ENCODE assay signal across 8 cellular contexts in the genomic region with DNA sequence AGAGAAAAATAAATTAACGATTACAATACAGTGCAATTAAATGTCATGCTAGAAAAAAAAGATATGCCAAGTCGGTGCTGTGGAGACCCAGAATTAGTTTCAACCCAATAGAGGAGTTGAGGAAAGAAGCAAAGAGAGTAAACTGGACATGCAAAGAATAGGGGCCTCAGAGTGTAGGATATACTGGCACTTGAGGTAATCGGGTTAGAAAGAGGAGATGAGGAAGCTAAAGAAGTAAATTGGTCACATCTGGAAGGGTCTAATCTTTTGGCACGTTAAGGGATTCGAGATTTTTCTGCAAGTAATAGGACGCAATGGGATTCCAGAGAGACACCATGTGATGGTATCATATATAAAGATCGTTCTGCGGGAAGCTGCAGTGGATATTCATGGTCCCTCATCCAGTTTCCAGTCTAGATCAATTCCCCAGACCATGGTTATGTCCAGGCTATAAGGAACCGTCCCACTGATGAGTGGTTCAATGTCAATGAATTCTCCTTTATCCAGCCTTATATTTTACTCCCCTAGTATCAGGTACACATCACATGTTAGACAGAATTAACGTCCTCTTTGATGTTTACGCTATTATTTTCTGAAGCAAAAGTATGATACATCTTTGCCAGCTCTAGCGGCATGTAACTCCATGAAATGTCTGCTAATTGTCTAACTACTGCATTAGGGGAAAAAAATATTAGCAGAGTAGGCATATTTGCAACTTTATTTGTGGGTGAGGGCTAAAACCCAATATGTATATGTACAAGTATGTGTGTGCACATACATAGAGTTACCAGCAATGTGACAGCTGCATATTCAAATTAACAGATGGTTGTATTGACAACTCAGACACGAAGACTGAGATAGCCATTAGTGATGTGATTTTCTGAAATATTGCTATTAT. TPM values are rescaled to one million over a fixed set of nuclear protein-coding genes. Genes with fewer than 3 reads are reported as not detected.
DNase-seq lines count a peak whose midpoint lies in the region; ATAC-seq lines count a peak whose summit lies in the region.

No MANE protein-coding gene starts in this region.

- peak overlapping the region; percentile 92 for H3K4me3 Mint-ChIP-seq in activated CD4-positive, alpha-beta memory T cell treated with anti-CD3 and anti-CD28 coated beads for 36 hours

- ATAC-seq in HG03064 (IDR thresholded peaks at IDR 0.05; ENCODE audit: low read depth, unreplicated experiment) (peak; percentile 0), left ventricle myocardium superior (peak; percentile 13)

- H3K36me3 Mint-ChIP-seq in activated CD4-positive, alpha-beta memory T cell treated with anti-CD3 and anti-CD28 coated beads for 36 hours, result no peaks in the 10 kb centered on the region

- peaks cover 19% of the 10 kb centered on the region for H3K4me1 Mint-ChIP-seq in activated CD4-positive, alpha-beta memory T cell treated with anti-CD3 and anti-CD28 coated beads for 36 hours (ENCODE audit: low read depth)

- H3K27ac Mint-ChIP-seq in activated CD4-positive, alpha-beta memory T cell treated with anti-CD3 and anti-CD28 coated beads for 36 hours, result peak overlapping the region; percentile 95

- peak; percentile 12 for DNase-seq in DMS53 treated with DMSO at 0.1 percent for 48 hours (lab: John Stamatoyannopoulos, UW; ENCODE audit: unreplicated experiment)
- DNase-seq in activated CD4-positive, alpha-beta memory T cell treated with anti-CD3 and anti-CD28 coated beads for 36 hours, result no peak
- no peak for DNase-seq in left ventricle myocardium superior
- no peak for DNase-seq in skeletal muscle cell (ENCODE audit: low read depth)
- DNase-seq in occipital lobe (lab: John Stamatoyannopoulos, UW), result no peak
- no peak for DNase-seq in SIG-M5 treated with dmso at 0.1 percent for 504 hours (lab: John Stamatoyannopoulos, UW; ENCODE audit: unreplicated experiment)
- no peak for DNase-seq in activated gamma-delta T cell treated with Interleukin-2 at 50 U/mL for 16 hours

- peak overlapping the region; percentile 68 for H3K4me3 ChIP-seq in skeletal muscle cell (ENCODE audit: low read depth, low read length)

- intact Hi-C loops in activated CD4-positive, alpha-beta memory T cell treated with anti-CD3 and anti-CD28 coated beads for 36 hours (cut with micrococcal nuclease), result loop anchor here (10.0 kb wide), 1 partner anchor 1991 kb away; the partner anchor contains the start of gene MAN1A1
- intact Hi-C loops in left ventricle myocardium superior (cut with micrococcal nuclease), result no loop called here

- no peaks in the 10 kb centered on the region for H3K9me3 Mint-ChIP-seq in activated CD4-positive, alpha-beta memory T cell treated with anti-CD3 and anti-CD28 coated beads for 36 hours

- POLR2A ChIA-PET in activated CD4-positive, alpha-beta memory T cell treated with anti-CD3 and anti-CD28 coated beads for 36 hours (lab: Charles Lee), result no interaction called here

- peaks cover 3% of the 10 kb centered on the region for H3K27me3 Mint-ChIP-seq in activated CD4-positive, alpha-beta memory T cell treated with anti-CD3 and anti-CD28 coated beads for 36 hours

- CTCF ChIA-PET in activated CD4-positive, alpha-beta memory T cell treated with anti-CD3 and anti-CD28 coated beads for 36 hours (lab: Charles Lee), result interaction anchor here (1.2 kb wide), 1 partner anchor 15 kb away, joined by 4 read pairs; no protein-coding TSS in a partner anchor

RNA-seq across cellular contexts. Expression of gene TBC1D32, which starts 1.1 kb away (rescaled TPM):
- 1 to 10 TPM; 4.6 to 6.7 TPM for total RNA-seq in activated CD4-positive, alpha-beta memory T cell treated with anti-CD3 and anti-CD28 coated beads for 36 hours
- 2.6 TPM for total RNA-seq in left ventricle myocardium superior
- 48.4 TPM for total RNA-seq in occipital lobe
